24 cellular contexts compared by ENCODE assay signal in genomic region chr10:101968286-101968685, GRCh38.
DNase-seq lines count a peak whose midpoint lies in the region; ATAC-seq and TF ChIP-seq lines count a peak whose summit lies in the region.
"Had no signal": no experiment of that assay in that cellular context is flagged by ENCODE, and none has a peak within 500 bp of the region (broad histone marks: within the 10 kb centered on the region; RNA-seq: fewer than 3 reads in every experiment).

No MANE protein-coding gene starts in this region.

- peaks cover 25% of the 10 kb centered on the region for H3K4me1 Mint-ChIP-seq in activated CD4-positive, alpha-beta T cell treated with anti-CD3 and anti-CD28 coated beads, Interleukin-2, amount 10 ng/mL, durations not matched to agents 24 days and 14 days
- peaks cover 27% of the 10 kb centered on the region for H3K4me1 Mint-ChIP-seq in activated CD4-positive, alpha-beta T cell treated with anti-CD3 and anti-CD28 coated beads, Interleukin-2, amount 10 ng/mL, durations not matched to agents 7 days and 5 days
- H3K4me1 Mint-ChIP-seq in naive B cell, result peaks cover 51 to 92% (median 66%) of the 10 kb centered on the region in 3 donors

- H3K9me3 ChIP-seq in DND-41 (ENCODE audit: insufficient read depth, low read length, severe bottlenecking) (no peaks in the 10 kb centered on the region), MM.1S (replicated peaks; ENCODE audit: insufficient read depth, low read length) (no peaks in the 10 kb centered on the region), PC-9 (ENCODE audit: insufficient read depth, low read depth) (no peaks in the 10 kb centered on the region)
- H3K9me3 ChIP-seq: Caco-2, psoas muscle, SK-N-SH, thyroid gland had no signal

- H3K79me2 ChIP-seq in DND-41 (ENCODE audit: insufficient read depth, low read length), result no peaks in the 10 kb centered on the region
- H3K79me2 ChIP-seq in MM.1S (ENCODE audit: low read length), result 0 out of 2 replicates have a peak, but pooled peaks cover 4% of the 10 kb centered on the region
- H3K79me2 ChIP-seq in PC-9 (ENCODE audit: low read depth), result no peaks in the 10 kb centered on the region

- H3K4me1 ChIP-seq in DND-41 (ENCODE audit: insufficient read depth, low read length) (no peaks in the 10 kb centered on the region), MM.1S (ENCODE audit: low read length) (peaks cover 75% of the 10 kb centered on the region), PC-9 (replicated peaks; ENCODE audit: insufficient read depth) (no peaks in the 10 kb centered on the region)
- H3K4me1 ChIP-seq: Caco-2 had no signal

- H3K36me3 ChIP-seq in DND-41 (ENCODE audit: insufficient read depth, low read length), result peaks cover 47% of the 10 kb centered on the region
- no peaks in the 10 kb centered on the region for H3K36me3 ChIP-seq in MM.1S (replicated peaks; ENCODE audit: insufficient read depth, low read length)
- H3K36me3 ChIP-seq in PC-9 (ENCODE audit: low read depth), result no peaks in the 10 kb centered on the region

- no peak for TF ChIP-seq CTCF in DND-41 (IDR thresholded peaks at IDR 0.05; ENCODE audit: borderline replicate concordance, extremely low read depth, low read length, poor library complexity, severe bottlenecking)
- no peak for TF ChIP-seq CTCF in MM.1S (IDR thresholded peaks at IDR 0.05; ENCODE audit: low read length)
- TF ChIP-seq CTCF in PC-9 (conservative IDR thresholded peaks at IDR 0.05), result no peak

- no TSS peak for BruUV-seq in PC-9 (replicated peaks; lab: Mats Ljungman, UMichigan)

- H3K4me2 ChIP-seq in DND-41 (ENCODE audit: insufficient read depth, low read length) (no peak overlapping the region), MM.1S (ENCODE audit: low read depth, low read length) (peak overlapping the region; percentile 64), PC-9 (no peak overlapping the region)
- H3K4me2 ChIP-seq: SK-N-SH had no signal

- H3K27ac ChIP-seq in DND-41 (ENCODE audit: low read length) (no peak overlapping the region), MM.1S (ENCODE audit: low read length) (peak overlapping the region; percentile 92; the same call in 1 of the 2 replicates), PC-9 (no peak overlapping the region)
- H3K27ac ChIP-seq: psoas muscle, thyroid gland had no signal

- no peak overlapping the region for H3K4me3 Mint-ChIP-seq in activated CD4-positive, alpha-beta T cell treated with anti-CD3 and anti-CD28 coated beads, Interleukin-2, amount 10 ng/mL, durations not matched to agents 24 days and 14 days
- no peak overlapping the region for H3K4me3 Mint-ChIP-seq in activated CD4-positive, alpha-beta T cell treated with anti-CD3 and anti-CD28 coated beads, Interleukin-2, amount 10 ng/mL, durations not matched to agents 7 days and 5 days
- H3K4me3 Mint-ChIP-seq in naive B cell, result peak overlapping the region in 7 of 8 donors; percentile 7 to 81 (median 69)

- no peak overlapping the region for H3K4me3 ChIP-seq in DND-41 (ENCODE audit: low read depth in 1 of 2, low read length in 2 of 2)
- H3K4me3 ChIP-seq in MM.1S (ENCODE audit: low read length), result peak overlapping the region; percentile 35; the same call in 1 of the 2 replicates
- H3K4me3 ChIP-seq in PC-9, result no peak overlapping the region
- H3K4me3 ChIP-seq: K562, psoas muscle, skin epidermis, thyroid gland had no signal

- H3K9me3 Mint-ChIP-seq in activated CD4-positive, alpha-beta T cell treated with anti-CD3 and anti-CD28 coated beads, Interleukin-2, amount 10 ng/mL, durations not matched to agents 24 days and 14 days, result no peaks in the 10 kb centered on the region
- H3K9me3 Mint-ChIP-seq in activated CD4-positive, alpha-beta T cell treated with anti-CD3 and anti-CD28 coated beads, Interleukin-2, amount 10 ng/mL, durations not matched to agents 7 days and 5 days, result no peaks in the 10 kb centered on the region
- H3K9me3 Mint-ChIP-seq in naive B cell, result no peaks in the 10 kb centered on the region

- H3K27ac Mint-ChIP-seq in activated CD4-positive, alpha-beta T cell treated with anti-CD3 and anti-CD28 coated beads, Interleukin-2, amount 10 ng/mL, durations not matched to agents 24 days and 14 days, result peak overlapping the region; percentile 20
- no peak overlapping the region for H3K27ac Mint-ChIP-seq in activated CD4-positive, alpha-beta T cell treated with anti-CD3 and anti-CD28 coated beads, Interleukin-2, amount 10 ng/mL, durations not matched to agents 7 days and 5 days
- H3K27ac Mint-ChIP-seq in naive B cell, result peak overlapping the region; percentile 82 to 98 (median 90)

- no peak for DNase-seq in activated CD4-positive, alpha-beta T cell treated with anti-CD3 and anti-CD28 coated beads, Interleukin-2, amount 10 ng/mL, durations not matched to agents 24 days and 14 days
- no peak for DNase-seq in activated CD4-positive, alpha-beta T cell treated with anti-CD3 and anti-CD28 coated beads, Interleukin-2, amount 10 ng/mL, durations not matched to agents 7 days and 5 days
- DNase-seq in DND-41 (no peak), MM.1S (peak; percentile 17), naive B cell (no peak), NCI-H82 (lab: John Stamatoyannopoulos, UW) (no peak), GDM1 (lab: John Stamatoyannopoulos, UW) (no peak), PC-9 (no peak)
- DNase-seq: 8988T; activated CD4-positive, alpha-beta T cell treated with anti-CD3 and anti-CD28 coated beads, Interleukin-2, amount 50 U/mL, for 48 hours; activated CD8-positive, alpha-beta memory T cell treated with anti-CD3 and anti-CD28 coated beads, Interleukin-2, amount 50 U/mL, for 48 hours; activated effector memory CD4-positive, alpha-beta T cell treated with Interleukin-2 at 50 U/mL for 16 hours; Caco-2; DMS79 treated with DMSO at 0.1 percent for 48 hours; NCI-H146; NCI-H510A treated with DMSO at 0.1 percent for 48 hours; psoas muscle; RPMI8226; SK-N-SH; stimulated activated CD4-positive, alpha-beta T cell treated with anti-CD3 and anti-CD28 coated beads, Interleukin-2, amount 100 ng/mL, for 24 hours; stimulated activated naive CD4-positive, alpha-beta T cell; thyroid gland had no signal

- H3K27me3 ChIP-seq in DND-41 (ENCODE audit: insufficient read depth, low read length, poor library complexity) (no peaks in the 10 kb centered on the region), MM.1S (replicated peaks; ENCODE audit: insufficient read depth, low read length) (no peaks in the 10 kb centered on the region), PC-9 (ENCODE audit: insufficient read depth, low read depth) (no peaks in the 10 kb centered on the region)
- H3K27me3 ChIP-seq: thyroid gland had no signal

- CTCF ChIA-PET in activated CD4-positive, alpha-beta T cell treated with anti-CD3 and anti-CD28 coated beads, Interleukin-2, amount 10 ng/mL, durations not matched to agents 7 days and 5 days (lab: Charles Lee), result interaction anchor here (1.4 kb wide), 1 partner anchor 12 kb away, joined by 3 read pairs; no protein-coding TSS in a partner anchor
- CTCF ChIA-PET in PC-9 (lab: Charles Lee), result no interaction called here

- POLR2A ChIA-PET in activated CD4-positive, alpha-beta T cell treated with anti-CD3 and anti-CD28 coated beads, Interleukin-2, amount 10 ng/mL, durations not matched to agents 7 days and 5 days (lab: Charles Lee), result no interaction called here
- POLR2A ChIA-PET in PC-9 (lab: Charles Lee; ENCODE audit: unreplicated experiment), result no interaction called here

- H3F3A ChIP-seq in MM.1S (ENCODE audit: insufficient read depth, low read length) (peaks cover 47% of the 10 kb centered on the region), PC-9 (ENCODE audit: insufficient read depth, low read depth) (no peaks in the 10 kb centered on the region)

- H3K36me3 Mint-ChIP-seq in activated CD4-positive, alpha-beta T cell treated with anti-CD3 and anti-CD28 coated beads, Interleukin-2, amount 10 ng/mL, durations not matched to agents 24 days and 14 days (ENCODE audit: low read depth), result peaks cover 49% of the 10 kb centered on the region
- peaks cover 60% of the 10 kb centered on the region for H3K36me3 Mint-ChIP-seq in activated CD4-positive, alpha-beta T cell treated with anti-CD3 and anti-CD28 coated beads, Interleukin-2, amount 10 ng/mL, durations not matched to agents 7 days and 5 days (ENCODE audit: low read depth)
- H3K36me3 Mint-ChIP-seq in naive B cell, result peaks cover 0 to 19% of the 10 kb centered on the region in 2 donors

- H2AFZ ChIP-seq in DND-41 (ENCODE audit: low read depth, low read length) (no peak overlapping the region), MM.1S (ENCODE audit: low read length) (no peak overlapping the region), PC-9 (no peak overlapping the region)

- H4K20me1 ChIP-seq in DND-41 (ENCODE audit: insufficient read depth, low read length), result no peaks in the 10 kb centered on the region
- no peaks in the 10 kb centered on the region for H4K20me1 ChIP-seq in MM.1S (ENCODE audit: insufficient read depth, low read length)
- H4K20me1 ChIP-seq in PC-9 (ENCODE audit: insufficient read depth), result no peaks in the 10 kb centered on the region

- no peaks in the 10 kb centered on the region for H3K9me2 ChIP-seq in MM.1S (replicated peaks; ENCODE audit: insufficient read depth, low read length)
- no peaks in the 10 kb centered on the region for H3K9me2 ChIP-seq in PC-9 (ENCODE audit: insufficient read depth)
- H3K9me2 ChIP-seq: SK-N-SH had no signal

- H3K9ac ChIP-seq in DND-41 (ENCODE audit: low read depth, low read length) (no peak overlapping the region), MM.1S (ENCODE audit: low read length) (peak overlapping the region; percentile 46; the same call in 1 of the 2 replicates)
- H3K9ac ChIP-seq: SK-N-SH had no signal

- ATAC-seq in DND-41 (ENCODE audit: insufficient read depth, low read depth), result peak; percentile 37; the same call in 1 of the 3 replicates
- ATAC-seq in naive B cell (ENCODE audit: low read depth in 2 of 2), result no peak
- ATAC-seq: K562 had no signal

- no peaks in the 10 kb centered on the region for H3K27me3 Mint-ChIP-seq in activated CD4-positive, alpha-beta T cell treated with anti-CD3 and anti-CD28 coated beads, Interleukin-2, amount 10 ng/mL, durations not matched to agents 24 days and 14 days
- no peaks in the 10 kb centered on the region for H3K27me3 Mint-ChIP-seq in activated CD4-positive, alpha-beta T cell treated with anti-CD3 and anti-CD28 coated beads, Interleukin-2, amount 10 ng/mL, durations not matched to agents 7 days and 5 days
- no peaks in the 10 kb centered on the region for H3K27me3 Mint-ChIP-seq in naive B cell

- intact Hi-C loops in activated CD4-positive, alpha-beta T cell treated with anti-CD3 and anti-CD28 coated beads, Interleukin-2, amount 10 ng/mL, durations not matched to agents 24 days and 14 days (cut with micrococcal nuclease), result no loop called here
- intact Hi-C loops in PC-9 (cut with micrococcal nuclease; ENCODE audit: unreplicated experiment), result no loop called here

Comparison
In these comparisons a context has a peak if more than half of its experiments do, and no peak if none do; other contexts are left out.
1. H3K4me3 Mint-ChIP-seq: peak in naive B cell (7 of 8); none in activated CD4-positive, alpha-beta T cell treated with anti-CD3 and anti-CD28 coated beads, Interleukin-2, amount 10 ng/mL, durations not matched to agents 24 days and 14 days (single experiment) and activated CD4-positive, alpha-beta T cell treated with anti-CD3 and anti-CD28 coated beads, Interleukin-2, amount 10 ng/mL, durations not matched to agents 7 days and 5 days (single experiment).